Comparison of ENCODE assay signal across 1 cellular context in genomic region chr1:15020943-15021745, GRCh38.
TF ChIP-seq lines count a peak whose summit lies in the region.

No MANE protein-coding gene starts in this region.

TF ChIP-seq in HepG2, 621 proteins besides CTCF, POLR2A, EP300 and RAD21 (continued from another document and continues in another):
- TF ChIP-seq FOXP4 (CRISPR knock-in tag; IDR thresholded peaks at IDR 0.05) = peak; percentile 88
- no peak for TF ChIP-seq ZNF879 (CRISPR knock-in tag; IDR thresholded peaks at IDR 0.05)
- TF ChIP-seq HOXA3 (CRISPR knock-in tag; IDR thresholded peaks at IDR 0.05) = peak; percentile 66
- peak; percentile 88 for TF ChIP-seq SKIL (CRISPR knock-in tag; IDR thresholded peaks at IDR 0.05; ENCODE audit: borderline replicate concordance)
- TF ChIP-seq THYN1 (CRISPR knock-in tag; IDR thresholded peaks at IDR 0.05; ENCODE audit: borderline replicate concordance, low read depth) = no peak
- TF ChIP-seq ZNF574 (CRISPR knock-in tag; IDR thresholded peaks at IDR 0.05) = peak; percentile 59
- TF ChIP-seq TFAP4 (IDR thresholded peaks at IDR 0.05; ENCODE audit: borderline replicate concordance, low read depth) = peak; percentile 79; the same call in 1 of the 2 replicates
- 0 out of 2 replicates have a peak, but pooled peaks have one; percentile 32 for TF ChIP-seq FOXK1 (CRISPR knock-in tag; IDR thresholded peaks at IDR 0.05; ENCODE audit: borderline replicate concordance, low read depth)
- peak; percentile 95 for TF ChIP-seq HNRNPL (IDR thresholded peaks at IDR 0.05; ENCODE audit: low read depth, low read length)
- peak; percentile 87 for TF ChIP-seq ESRRA (CRISPR knock-in tag; IDR thresholded peaks at IDR 0.05; ENCODE audit: low read depth)
- TF ChIP-seq ZZZ3 (CRISPR knock-in tag; IDR thresholded peaks at IDR 0.05; ENCODE audit: borderline replicate concordance) = no peak
- no peak; the same call in 1 of the 2 replicates for TF ChIP-seq TMF1 (CRISPR knock-in tag; IDR thresholded peaks at IDR 0.05; ENCODE audit: low read depth)
- TF ChIP-seq ELF1 (CRISPR knock-in tag; IDR thresholded peaks at IDR 0.05) = 0 out of 2 replicates have a peak, but pooled peaks have one; percentile 27
- peak; percentile 76; the same call in 1 of the 2 replicates for TF ChIP-seq ZNF691 (CRISPR knock-in tag; IDR thresholded peaks at IDR 0.05; ENCODE audit: borderline replicate concordance, low read depth)
- TF ChIP-seq ZNF335 (CRISPR knock-in tag; IDR thresholded peaks at IDR 0.05) = no peak
- TF ChIP-seq CBX5 (CRISPR knock-in tag; IDR thresholded peaks at IDR 0.05; ENCODE audit: borderline replicate concordance) = peak; percentile 84; the same call in 1 of the 2 replicates
- peak; percentile 83 for TF ChIP-seq XRCC5 (optimal IDR thresholded peaks at IDR 0.05; ENCODE audit: low read length)
- peak; percentile 93 for TF ChIP-seq SALL1 (CRISPR knock-in tag; IDR thresholded peaks at IDR 0.05)
- peak; percentile 89 for TF ChIP-seq NR2F6 (IDR thresholded peaks at IDR 0.05)
- peak; percentile 94 for TF ChIP-seq NR2F6 (CRISPR knock-in tag; IDR thresholded peaks at IDR 0.05)
- 0 out of 2 replicates have a peak, but pooled peaks have one; percentile 32 for TF ChIP-seq ZNF317 (CRISPR knock-in tag; IDR thresholded peaks at IDR 0.05)
- no peak for TF ChIP-seq RARG (CRISPR knock-in tag; IDR thresholded peaks at IDR 0.05; ENCODE audit: low read depth)
- TF ChIP-seq ZNF609 (CRISPR knock-in tag; IDR thresholded peaks at IDR 0.05; ENCODE audit: borderline replicate concordance) = peak; percentile 71; the same call in 1 of the 2 replicates
- TF ChIP-seq ZNF160 (CRISPR knock-in tag; IDR thresholded peaks at IDR 0.05) = no peak
- TF ChIP-seq ZNF773 (CRISPR knock-in tag; IDR thresholded peaks at IDR 0.05; ENCODE audit: borderline replicate concordance) = peak; percentile 19; the same call in 1 of the 2 replicates
- no peak for TF ChIP-seq ZNF44 (CRISPR knock-in tag; IDR thresholded peaks at IDR 0.05)
- TF ChIP-seq MED8 (CRISPR knock-in tag; IDR thresholded peaks at IDR 0.05; ENCODE audit: insufficient replicate concordance) = peak; percentile 29
- 0 out of 2 replicates have a peak, but pooled peaks have one; percentile 31 for TF ChIP-seq BRCA1 (CRISPR knock-in tag; IDR thresholded peaks at IDR 0.05)
- TF ChIP-seq POGZ (CRISPR knock-in tag; IDR thresholded peaks at IDR 0.05) = peak; percentile 83; the same call in 1 of the 2 replicates
- TF ChIP-seq IKZF1 (IDR thresholded peaks at IDR 0.05) = no peak
- TF ChIP-seq FOXA1 (IDR thresholded peaks at IDR 0.05) = no peak
- peak; percentile 66 for TF ChIP-seq FOXA1 (CRISPR knock-in tag; IDR thresholded peaks at IDR 0.05)
- TF ChIP-seq ZSCAN5A (CRISPR knock-in tag; IDR thresholded peaks at IDR 0.05; ENCODE audit: borderline replicate concordance) = peak; percentile 89; the same call in 1 of the 2 replicates
- 0 out of 2 replicates have a peak, but pooled peaks have one; percentile 78 for TF ChIP-seq AKAP8 (CRISPR knock-in tag; IDR thresholded peaks at IDR 0.05)
- TF ChIP-seq IRF1 (CRISPR knock-in tag; IDR thresholded peaks at IDR 0.05; ENCODE audit: low read depth) = no peak
- TF ChIP-seq ZNF770 (CRISPR knock-in tag; IDR thresholded peaks at IDR 0.05) = peak; percentile 99
- TF ChIP-seq ZNF746 (CRISPR knock-in tag; IDR thresholded peaks at IDR 0.05) = peak; percentile 95
- no peak for TF ChIP-seq E2F1 (CRISPR knock-in tag; IDR thresholded peaks at IDR 0.05)
